ENCODE assay signal across 15 cellular contexts in the genomic region with DNA sequence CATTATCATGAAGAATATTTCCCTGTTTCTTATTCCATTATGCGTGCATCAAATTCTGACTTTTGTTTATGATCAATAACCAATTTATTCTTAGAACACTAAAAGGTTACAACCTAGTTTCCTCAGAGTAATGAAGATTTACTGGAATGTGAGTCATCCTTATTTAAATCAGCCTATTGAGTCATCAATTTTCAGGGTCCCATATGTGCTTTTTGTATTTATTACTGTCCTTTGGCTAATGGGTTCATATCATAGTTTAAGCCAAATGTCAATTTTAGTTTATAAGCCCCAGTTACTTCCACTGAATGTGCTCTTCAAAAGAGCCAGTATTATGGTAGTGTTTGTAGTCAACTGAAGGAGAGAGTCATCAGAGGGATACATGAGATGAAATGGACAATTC.
DNase-seq lines count a peak whose midpoint lies in the region; ATAC-seq, FAIRE-seq and TF ChIP-seq lines count a peak whose summit lies in the region.
"Had no signal": no experiment of that assay in that cellular context is flagged by ENCODE, and none has a peak within 500 bp of the region (broad histone marks: within the 10 kb centered on the region; RNA-seq: fewer than 3 reads in every experiment).

No MANE protein-coding gene starts in this region.

- DNase-seq in EL (peak; percentile 28), HCEC 1CT (peak; percentile 44), astrocyte (ENCODE audit: low read depth) (peak; percentile 12), foreskin fibroblast (peak; percentile 26 to 71), ACHN (no peak), osteoblast (ENCODE audit: insufficient read length, low spot score, missing footprints) (no peak)
- DNase-seq in stimulated activated CD4-positive, alpha-beta T cell treated with anti-CD3 and anti-CD28 coated beads, Interleukin-12 subunit alpha, Interleukin-12 subunit beta, amount 100 ng/mL, for 4 hours, result no peak
- DNase-seq: BE2C; CD8-positive, alpha-beta T cell; COR-L47; DMS53; H7 had no signal

- no peaks in the 10 kb centered on the region for H3K36me3 Mint-ChIP-seq in astrocyte (ENCODE audit: low read depth, unreplicated experiment)
- H3K36me3 Mint-ChIP-seq: CD8-positive, alpha-beta T cell had no signal

- H4K20me1 ChIP-seq in astrocyte (ENCODE audit: insufficient read depth, low read length), result no peaks in the 10 kb centered on the region
- H4K20me1 ChIP-seq in osteoblast (ENCODE audit: insufficient read depth, low read length), result no peaks in the 10 kb centered on the region

- H3K36me3 ChIP-seq in astrocyte (ENCODE audit: insufficient read depth, low read length), result no peaks in the 10 kb centered on the region
- H3K36me3 ChIP-seq in osteoblast (ENCODE audit: insufficient read depth, low read length), result no peaks in the 10 kb centered on the region
- H3K36me3 ChIP-seq: BE2C had no signal

- H2AFZ ChIP-seq in astrocyte (ENCODE audit: low read depth, low read length), result no peak overlapping the region
- H2AFZ ChIP-seq in osteoblast (ENCODE audit: low read length), result no peak overlapping the region

- no peak overlapping the region for H3K4me3 Mint-ChIP-seq in astrocyte (ENCODE audit: unreplicated experiment)
- H3K4me3 Mint-ChIP-seq: CD8-positive, alpha-beta T cell had no signal

- no peaks in the 10 kb centered on the region for H3K4me1 ChIP-seq in astrocyte (ENCODE audit: insufficient read depth, low read length)
- H3K4me1 ChIP-seq in osteoblast (ENCODE audit: insufficient read depth, low read length), result no peaks in the 10 kb centered on the region
- H3K4me1 ChIP-seq: BE2C had no signal

- H3K4me3 ChIP-seq in astrocyte (ENCODE audit: insufficient read depth, low read depth, low read length) (no peak overlapping the region), foreskin fibroblast (ENCODE audit: low read depth in 1 of 2, low read length in 2 of 2) (no peak overlapping the region), osteoblast (ENCODE audit: insufficient read depth, low read length) (no peak overlapping the region)

- no peak for ATAC-seq in HG03571 (IDR thresholded peaks at IDR 0.05; ENCODE audit: unreplicated experiment)
- ATAC-seq: CD8-positive, alpha-beta T cell had no signal

- H3K4me2 ChIP-seq in astrocyte (ENCODE audit: low read length) (no peak overlapping the region), osteoblast (ENCODE audit: insufficient read depth, low read length) (no peak overlapping the region)
- H3K4me2 ChIP-seq: KMS-11 had no signal

- H3K27ac ChIP-seq in astrocyte (ENCODE audit: low read depth, low read length) (no peak overlapping the region), osteoblast (ENCODE audit: low read depth, low read length) (no peak overlapping the region)
- H3K27ac ChIP-seq: C4-2B, KMS-11 had no signal

- H3K27me3 Mint-ChIP-seq in astrocyte (ENCODE audit: low read depth, unreplicated experiment), result no peaks in the 10 kb centered on the region

- H3K9me3 Mint-ChIP-seq in astrocyte (ENCODE audit: unreplicated experiment), result peaks cover 7% of the 10 kb centered on the region

- H3K79me2 ChIP-seq in astrocyte (ENCODE audit: insufficient read depth, low read length) (no peaks in the 10 kb centered on the region), osteoblast (ENCODE audit: insufficient read depth, low read length) (no peaks in the 10 kb centered on the region)

- H3K9ac ChIP-seq in astrocyte (ENCODE audit: low read length), result no peak overlapping the region
- H3K9ac ChIP-seq: KMS-11 had no signal

- no peak for FAIRE-seq in astrocyte (lab: Jason Lieb, UNC)

- H3K27me3 ChIP-seq in astrocyte (ENCODE audit: insufficient read depth, low read length) (no peaks in the 10 kb centered on the region), osteoblast (ENCODE audit: insufficient read depth, low read length) (no peaks in the 10 kb centered on the region)
- H3K27me3 ChIP-seq: BE2C had no signal

- H3K27ac Mint-ChIP-seq in astrocyte (ENCODE audit: unreplicated experiment), result no peak overlapping the region
- H3K27ac Mint-ChIP-seq: CD8-positive, alpha-beta T cell had no signal

- H3K9me3 ChIP-seq in astrocyte (ENCODE audit: insufficient read depth, low read depth, low read length), result no peaks in the 10 kb centered on the region
- no peaks in the 10 kb centered on the region for H3K9me3 ChIP-seq in osteoblast (ENCODE audit: low read depth, low read length)

- TF ChIP-seq CTCF in astrocyte (IDR thresholded peaks at IDR 0.05; ENCODE audit: insufficient read depth, low read depth, low read length) (no peak), foreskin fibroblast (IDR thresholded peaks at IDR 0.05; ENCODE audit: low read depth, low read length) (no peak), osteoblast (IDR thresholded peaks at IDR 0.05; ENCODE audit: extremely low read depth, low read depth, low read length) (no peak)

- in situ Hi-C loops in ACHN (cut with HindIII; ENCODE audit: low pct_ligation_motif_present, low pct_unique_long_range_greater_than_20kb, low sequenced_read_pairs), result no loop called here

- H3K4me1 Mint-ChIP-seq in astrocyte (ENCODE audit: low read depth, unreplicated experiment), result peaks cover 4% of the 10 kb centered on the region

Comparison
In these comparisons a context has a peak if more than half of its experiments do, and no peak if none do; other contexts are left out.
1. DNase-seq: peak in EL (single experiment), HCEC 1CT (single experiment), astrocyte (single experiment) and foreskin fibroblast (2 of 2); none in ACHN (single experiment), osteoblast (single experiment) and stimulated activated CD4-positive, alpha-beta T cell treated with anti-CD3 and anti-CD28 coated beads, Interleukin-12 subunit alpha, Interleukin-12 subunit beta, amount 100 ng/mL, for 4 hours (single experiment).